ENCODE assay signal across 24 cellular contexts in the genomic region with DNA sequence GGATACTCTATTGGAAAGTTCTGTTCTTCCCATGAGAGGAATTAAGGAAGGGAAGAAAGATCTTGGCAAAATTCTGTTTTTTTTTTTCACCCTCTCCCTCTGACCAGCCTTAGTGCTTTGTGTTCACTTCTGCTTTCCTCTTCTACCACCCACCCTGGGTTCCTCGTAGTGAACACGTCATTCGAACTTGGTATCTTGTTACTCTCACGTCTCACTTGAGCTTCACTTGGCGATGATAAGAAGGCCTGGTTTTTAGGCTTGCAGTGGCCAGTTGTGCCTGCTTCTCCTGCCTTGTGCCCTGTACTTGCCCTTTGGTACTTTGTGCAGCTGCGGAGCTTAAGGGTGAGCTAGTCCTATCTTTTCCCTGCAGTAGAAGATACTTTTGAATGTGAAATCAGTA.
A peak's percentile ranks its signal among the peaks of the same experiment; 100 is the strongest.
DNase-seq lines count a peak whose midpoint lies in the region; ATAC-seq, FAIRE-seq and TF ChIP-seq lines count a peak whose summit lies in the region.
"Had no signal": no experiment of that assay in that cellular context is flagged by ENCODE, and none has a peak within 500 bp of the region (broad histone marks: within the 10 kb centered on the region; RNA-seq: fewer than 3 reads in every experiment).

No MANE protein-coding gene starts in this region.

- intact Hi-C loops in K562 (cut with micrococcal nuclease) (no loop called here), HepG2 (cut with micrococcal nuclease; ENCODE audit: unreplicated experiment) (no loop called here)

- H3K4me3 ChIP-seq in NB4 (ENCODE audit: low read depth, low read length) (no peak overlapping the region), K562 (no peak overlapping the region), HepG2 (replicated peaks in 1 of 3; ENCODE audit: insufficient read depth in 1 of 3, low read depth in 2 of 3, low read length in 3 of 3) (no peak overlapping the region), SJCRH30 (no peak overlapping the region)
- H3K4me3 ChIP-seq: upper lobe of left lung had no signal

- WGBS in K562 (ENCODE audit: insufficient coverage, low coverage, missing lambda C conversion rate), result 0% methylated on average over 6 of the region's 6 CpGs
- WGBS in HepG2 (ENCODE audit: low lambda C conversion rate), result 95% methylated on average over 6 of the region's 6 CpGs

- H3K36me3 ChIP-seq in K562 (ENCODE audit: control insufficient read depth, insufficient read depth, low read length), result no peaks in the 10 kb centered on the region
- H3K36me3 ChIP-seq in HepG2 (replicated peaks in 1 of 2; ENCODE audit: control insufficient read depth in 1 of 2, insufficient read depth in 2 of 2, low read length in 2 of 2), result no peaks in the 10 kb centered on the region
- no peaks in the 10 kb centered on the region for H3K36me3 ChIP-seq in SJCRH30
- H3K36me3 ChIP-seq: upper lobe of left lung had no signal

- no peak for TF ChIP-seq POLR2A in NB4 (IDR thresholded peaks at IDR 0.05; ENCODE audit: extremely low read depth, insufficient read length)
- TF ChIP-seq POLR2A in K562 (conservative IDR thresholded peaks at IDR 0.05), result no peak
- TF ChIP-seq POLR2A in HepG2 (IDR thresholded peaks at IDR 0.05; ENCODE audit: insufficient read depth in 1 of 2, low read depth in 2 of 2, low read length in 2 of 2), result no peak

- peak overlapping the region; percentile 47; the same call in 1 of the 2 replicates for H2AFZ ChIP-seq in K562 (ENCODE audit: low read depth, low read length)
- no peak overlapping the region for H2AFZ ChIP-seq in HepG2 (ENCODE audit: low read length)

- no peak overlapping the region for H3K27ac ChIP-seq in K562 (ENCODE audit: extremely low read depth, low read depth, low read length)
- no peak overlapping the region for H3K27ac ChIP-seq in HepG2 (ENCODE audit: extremely low read length, insufficient read depth, low read length)
- no peak overlapping the region for H3K27ac ChIP-seq in SJCRH30

- FAIRE-seq in K562 (lab: Jason Lieb, UNC), result peak; percentile 6
- no peak for FAIRE-seq in HepG2 (lab: Jason Lieb, UNC)
- FAIRE-seq: A204.1, GM18507 had no signal

- in situ Hi-C loops in K562 (cut with MboI), result no loop called here
- in situ Hi-C loops in HepG2 (cut with HindIII; ENCODE audit: extremely low pct_ligation_motif_present, low pct_unique_long_range_greater_than_20kb), result no loop called here

- TF ChIP-seq CTCF in NB4 (IDR thresholded peaks at IDR 0.05; ENCODE audit: low read depth, low read length) (no peak), K562 (IDR thresholded peaks at IDR 0.05 in 2 of 3, conservative IDR thresholded peaks at IDR 0.05 in 1 of 3; ENCODE audit: insufficient read depth in 2 of 3, low read depth in 1 of 3, low read length in 3 of 3) (no peak), HepG2 (CRISPR knock-in tag; IDR thresholded peaks at IDR 0.05) (no peak)

- H3K27me3 ChIP-seq in K562 (ENCODE audit: control insufficient read depth in 2 of 2, insufficient read depth in 2 of 2, low read length in 2 of 2) (peaks cover 0 to 5% of the 10 kb centered on the region in 2 experiments; a peak in 2 of 5 replicates), HepG2 (ENCODE audit: control insufficient read depth in 1 of 2, insufficient read depth in 2 of 2, low read length in 2 of 2) (no peaks in the 10 kb centered on the region), SJCRH30 (no peaks in the 10 kb centered on the region)
- H3K27me3 ChIP-seq: upper lobe of left lung had no signal

- H3K9me3 ChIP-seq in K562 (replicated peaks; ENCODE audit: control insufficient read depth, insufficient read depth, low read depth, low read length), result no peaks in the 10 kb centered on the region
- H3K9me3 ChIP-seq in HepG2 (ENCODE audit: low read length), result no peaks in the 10 kb centered on the region
- H3K9me3 ChIP-seq in SJCRH30 (replicated peaks), result 0 out of 2 replicates have a peak, but pooled peaks cover 3% of the 10 kb centered on the region
- H3K9me3 ChIP-seq: upper lobe of left lung had no signal

- CTCF ChIA-PET in K562 (lab: Yijun Ruan, JAX; ENCODE audit: low intra/inter-chr PET ratio), result no interaction called here
- CTCF ChIA-PET in HepG2 (lab: Yijun Ruan, JAX; ENCODE audit: low intra/inter-chr PET ratio, low total read pairs), result no interaction called here

- H4K20me1 ChIP-seq in K562 (replicated peaks; ENCODE audit: control insufficient read depth, insufficient read depth, low read length) (no peaks in the 10 kb centered on the region), HepG2 (ENCODE audit: insufficient read depth, low read length) (no peaks in the 10 kb centered on the region)

- H3K79me2 ChIP-seq in K562 (ENCODE audit: control insufficient read depth, insufficient read depth, low read length) (no peaks in the 10 kb centered on the region), HepG2 (ENCODE audit: insufficient read depth, low read length) (peaks cover 50% of the 10 kb centered on the region)

- POLR2A ChIA-PET in K562 (lab: Yijun Ruan, JAX), result interaction anchor here (0.7 to 1.2 kb wide), 2 partner anchors 10 to 68 kb away, joined by 3 to 6 read pairs; no protein-coding TSS in a partner anchor
- POLR2A ChIA-PET in HepG2 (lab: Yijun Ruan, JAX), result no interaction called here

- no peaks in the 10 kb centered on the region for H3K9me1 ChIP-seq in K562 (ENCODE audit: control insufficient read depth, insufficient read depth, low read length)

- TF ChIP-seq RAD21 in K562 (CRISPR knock-in tag; conservative IDR thresholded peaks at IDR 0.05 in 1 of 2, IDR thresholded peaks at IDR 0.05 in 1 of 2) (no peak), HepG2 (CRISPR knock-in tag; IDR thresholded peaks at IDR 0.05) (no peak)

- H3K4me2 ChIP-seq in K562 (ENCODE audit: insufficient read depth, low read length) (no peak overlapping the region; the same call in 1 of the 2 replicates), HepG2 (ENCODE audit: low read depth, low read length) (no peak overlapping the region)

- no peak for TF ChIP-seq EP300 in K562 (IDR thresholded peaks at IDR 0.05; ENCODE audit: low read length)
- TF ChIP-seq EP300 in HepG2 (IDR thresholded peaks at IDR 0.05; ENCODE audit: low read depth in 2 of 2, low read length in 2 of 2), result no peak
- TF ChIP-seq EP300 in HepG2 (CRISPR knock-in tag; IDR thresholded peaks at IDR 0.05; ENCODE audit: borderline replicate concordance), result no peak

- H3K9ac ChIP-seq in K562 (ENCODE audit: insufficient read depth in 1 of 2, low read depth in 2 of 2, low read length in 2 of 2) (no peak overlapping the region), HepG2 (ENCODE audit: insufficient read depth, low read depth, low read length) (no peak overlapping the region)

- H3K4me1 ChIP-seq in K562 (replicated peaks in 1 of 2; ENCODE audit: control insufficient read depth in 2 of 2, insufficient read depth in 2 of 2, low read length in 2 of 2) (no peaks in the 10 kb centered on the region; a peak in 1 of 5 replicates), HepG2 (ENCODE audit: insufficient read depth, low read length) (peaks cover 84% of the 10 kb centered on the region), SJCRH30 (no peaks in the 10 kb centered on the region)

- ATAC-seq in K562 (no peak), HepG2 (no peak), HG02981 (IDR thresholded peaks at IDR 0.05; ENCODE audit: unreplicated experiment) (no peak), HG03025 (IDR thresholded peaks at IDR 0.05; ENCODE audit: low FRiP score, unreplicated experiment) (no peak)
- ATAC-seq: activated CD4-positive, alpha-beta T cell treated with anti-CD3 and anti-CD28 coated beads for 36 hours; activated CD8-positive, alpha-beta memory T cell treated with anti-CD3 and anti-CD28 coated beads, Interleukin-2, amount 10 ng/mL, durations not matched to agents 7 days and 5 days had no signal

- no TSS peak for BruUV-seq in K562 (replicated peaks; lab: Mats Ljungman, UMichigan)
- BruUV-seq in HepG2 (replicated peaks; lab: Mats Ljungman, UMichigan), result no TSS peak

- peak; percentile 75 to 89 for DNase-seq in AML-193 (lab: John Stamatoyannopoulos, UW)
- DNase-seq in NB4 (ENCODE audit: low read depth), result peak; percentile 53
- peak in 1 of 4 experiments; percentile 13 for DNase-seq in K562 (ENCODE audit: extremely low read depth in 1 of 4, low spot score in 3 of 4)
- DNase-seq in HepG2 (ENCODE audit: low spot score), result no peak
- DNase-seq in middle frontal gyrus (ENCODE audit: extremely low spot score, low spot score), result no peak
- DNase-seq in SJCRH30, result no peak
- DNase-seq: activated CD4-positive, alpha-beta T cell treated with anti-CD3 and anti-CD28 coated beads for 36 hours; activated CD8-positive, alpha-beta memory T cell treated with anti-CD3 and anti-CD28 coated beads, Interleukin-2, amount 10 ng/mL, durations not matched to agents 7 days and 5 days; activated effector memory CD4-positive, alpha-beta T cell treated with Interleukin-2 at 50 U/mL for 16 hours; CD4-positive, alpha-beta T cell; cerebellar nuclear complex; DND-41; endodermal cell; HCEC 1CT; naive B cell; NCI-H187 treated with DMSO at 0.1 percent for 48 hours; NCI-H446; stimulated activated CD4-positive, alpha-beta T cell treated with anti-CD3 and anti-CD28 coated beads, Interleukin-15, amount 100 ng/mL, for 24 hours; stimulated activated naive CD4-positive, alpha-beta T cell treated with Interleukin-2 at 50 U/mL for 16 hours; upper lobe of left lung had no signal

TF ChIP-seq in K562, 482 proteins besides CTCF, POLR2A, EP300 and RAD21 (continues in another document):
- TF ChIP-seq, protein P1, sequence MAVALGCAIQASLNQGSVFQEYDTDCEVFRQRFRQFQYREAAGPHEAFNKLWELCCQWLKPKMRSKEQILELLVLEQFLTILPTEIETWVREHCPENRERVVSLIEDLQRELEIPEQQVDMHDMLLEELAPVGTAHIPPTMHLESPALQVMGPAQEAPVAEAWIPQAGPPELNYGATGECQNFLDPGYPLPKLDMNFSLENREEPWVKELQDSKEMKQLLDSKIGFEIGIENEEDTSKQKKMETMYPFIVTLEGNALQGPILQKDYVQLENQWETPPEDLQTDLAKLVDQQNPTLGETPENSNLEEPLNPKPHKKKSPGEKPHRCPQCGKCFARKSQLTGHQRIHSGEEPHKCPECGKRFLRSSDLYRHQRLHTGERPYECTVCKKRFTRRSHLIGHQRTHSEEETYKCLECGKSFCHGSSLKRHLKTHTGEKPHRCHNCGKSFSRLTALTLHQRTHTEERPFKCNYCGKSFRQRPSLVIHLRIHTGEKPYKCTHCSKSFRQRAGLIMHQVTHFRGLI (CRISPR knock-in tag; IDR thresholded peaks at IDR 0.05), result no peak
- TF ChIP-seq MEF2A (IDR thresholded peaks at IDR 0.05; ENCODE audit: control insufficient read depth, low read depth, low read length), result no peak

Comparison
In these comparisons a context has a peak if more than half of its experiments do, and no peak if none do; other contexts are left out.
1. DNase-seq: peak in AML-193 (2 of 2) and NB4 (single experiment); none in HepG2 (single experiment), middle frontal gyrus (single experiment) and SJCRH30 (0 of 2).